Comparison of ENCODE assay signal across 22 cellular contexts in the genomic region with DNA sequence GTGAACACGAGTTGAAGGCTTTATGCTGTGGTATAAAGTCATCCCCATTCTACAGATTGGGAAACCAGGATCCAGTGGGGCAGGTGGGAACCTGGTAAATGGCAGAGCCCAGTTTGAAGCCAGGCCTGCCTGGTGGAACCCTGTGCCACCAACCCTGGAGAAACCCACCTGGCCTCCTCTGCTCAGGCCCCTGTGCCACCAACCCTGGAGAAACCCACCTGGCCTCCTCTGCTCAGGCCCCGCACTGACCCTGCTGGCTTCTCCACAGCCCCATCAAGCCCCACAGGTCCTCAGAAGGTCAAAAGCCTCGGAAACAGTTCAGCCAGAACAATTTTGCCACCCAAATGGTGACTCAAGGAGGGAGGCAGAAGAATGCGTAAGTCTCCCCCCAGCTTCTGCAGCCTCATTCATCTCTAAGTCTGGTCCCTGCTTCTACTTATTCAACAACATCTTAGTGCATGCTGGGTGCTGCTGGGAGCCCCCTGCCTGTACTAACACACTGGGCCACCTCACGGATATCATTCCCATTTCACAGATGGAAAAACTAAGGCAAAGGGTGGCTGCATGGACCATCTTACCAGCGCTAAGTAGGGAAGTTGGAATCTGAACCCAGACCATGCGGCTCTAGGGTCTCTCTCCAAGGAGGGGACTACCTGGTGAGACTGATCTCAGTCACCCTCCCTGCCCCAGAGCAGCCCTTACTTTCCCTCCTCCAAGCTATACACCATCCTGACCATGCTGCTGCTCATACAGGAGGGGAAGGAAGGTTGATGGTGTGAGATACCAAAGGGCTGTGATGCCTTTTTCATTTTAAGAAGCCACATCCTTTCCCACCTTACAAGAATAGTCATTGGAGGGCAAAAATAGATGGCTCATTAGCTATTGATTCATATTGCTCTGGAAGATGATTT.
DNase-seq lines count a peak whose midpoint lies in the region; ATAC-seq and TF ChIP-seq lines count a peak whose summit lies in the region.
"Had no signal": no experiment of that assay in that cellular context is flagged by ENCODE, and none has a peak within 500 bp of the region (broad histone marks: within the 10 kb centered on the region; RNA-seq: fewer than 3 reads in every experiment).

No MANE protein-coding gene starts in this region.

- H3K27me3 Mint-ChIP-seq in nephron progenitor cell (ENCODE audit: low read depth, poor library complexity) (peaks cover 10% of the 10 kb centered on the region), HFFc6 (ENCODE audit: insufficient read depth) (peaks cover 10% of the 10 kb centered on the region)

- H3K4me3 ChIP-seq in upper lobe of right lung: no peak overlapping the region
- no peak overlapping the region for H3K4me3 ChIP-seq in foreskin fibroblast (ENCODE audit: low read depth in 1 of 2, low read length in 2 of 2)
- H3K4me3 ChIP-seq: prostate gland, uterus had no signal

- no peak for TF ChIP-seq CTCF in nephron progenitor cell (IDR thresholded peaks at IDR 0.05)
- no peak for TF ChIP-seq CTCF in upper lobe of right lung (IDR thresholded peaks at IDR 0.05)
- no peak for TF ChIP-seq CTCF in HFFc6 (IDR thresholded peaks at IDR 0.05)
- TF ChIP-seq CTCF in foreskin fibroblast (IDR thresholded peaks at IDR 0.05; ENCODE audit: low read depth, low read length): no peak

- no peaks in the 10 kb centered on the region for H3K36me3 Mint-ChIP-seq in nephron progenitor cell (ENCODE audit: low read depth)
- no peaks in the 10 kb centered on the region for H3K36me3 Mint-ChIP-seq in HFFc6 (ENCODE audit: low read depth)
- H3K36me3 Mint-ChIP-seq: naive thymus-derived CD4-positive, alpha-beta T cell had no signal

- no peak for ATAC-seq in upper lobe of right lung
- ATAC-seq: left cardiac atrium; naive thymus-derived CD4-positive, alpha-beta T cell had no signal

- no peaks in the 10 kb centered on the region for H3K36me3 ChIP-seq in upper lobe of right lung
- H3K36me3 ChIP-seq: prostate gland, uterus had no signal

- H3K27ac Mint-ChIP-seq in nephron progenitor cell: peak overlapping the region; percentile 22
- no peak overlapping the region for H3K27ac Mint-ChIP-seq in HFFc6
- H3K27ac Mint-ChIP-seq: activated naive CD4-positive, alpha-beta T cell treated with anti-CD3 and anti-CD28 coated beads for 36 hours; naive thymus-derived CD4-positive, alpha-beta T cell had no signal

- no peak overlapping the region for H3K27ac ChIP-seq in upper lobe of right lung
- H3K27ac ChIP-seq: C4-2B, prostate gland, uterus had no signal

- peaks cover 8% of the 10 kb centered on the region for H3K4me1 ChIP-seq in upper lobe of right lung
- H3K4me1 ChIP-seq: uterus had no signal

- no peaks in the 10 kb centered on the region for H3K27me3 ChIP-seq in upper lobe of right lung
- H3K27me3 ChIP-seq: uterus had no signal

- intact Hi-C loops in upper lobe of right lung (cut with DNase I): no loop called here

- DNase-seq in activated effector memory CD4-positive, alpha-beta T cell treated with anti-CD3 and anti-CD28 coated beads, Interleukin-2, amount 50 U/mL, for 16 hours: peak; percentile 46
- DNase-seq in activated effector memory CD4-positive, alpha-beta T cell treated with Interleukin-2 at 50 U/mL for 16 hours: no peak
- peak; percentile 16 for DNase-seq in central memory CD4-positive, alpha-beta T cell
- no peak for DNase-seq in nephron progenitor cell
- peak; percentile 54 for DNase-seq in upper lobe of right lung
- DNase-seq in NCI-H1092 treated with DMSO at 0.1 percent for 48 hours (lab: John Stamatoyannopoulos, UW): no peak
- no peak for DNase-seq in HFFc6
- no peak for DNase-seq in foreskin fibroblast
- DNase-seq: activated CD4-positive, alpha-beta T cell treated with anti-CD3 and anti-CD28 coated beads for 1 hour; activated naive CD4-positive, alpha-beta T cell treated with anti-CD3 and anti-CD28 coated beads for 36 hours; left cardiac atrium; mesendoderm; naive thymus-derived CD4-positive, alpha-beta T cell; NCI-H1105 treated with DMSO at 0.1 percent for 48 hours; NCI-H2107; NCI-H510A; RPMI8226; stimulated activated CD4-positive, alpha-beta T cell treated with anti-CD3 and anti-CD28 coated beads, Interleukin-4, amount 100 ng/mL, for 1 hour; substantia nigra; uterus had no signal

- H3K4me3 Mint-ChIP-seq in nephron progenitor cell (no peak overlapping the region), HFFc6 (no peak overlapping the region)
- H3K4me3 Mint-ChIP-seq: activated naive CD4-positive, alpha-beta T cell treated with anti-CD3 and anti-CD28 coated beads for 36 hours; naive thymus-derived CD4-positive, alpha-beta T cell had no signal

- H3K9me3 Mint-ChIP-seq in nephron progenitor cell (no peaks in the 10 kb centered on the region), HFFc6 (no peaks in the 10 kb centered on the region)
- H3K9me3 Mint-ChIP-seq: activated naive CD4-positive, alpha-beta T cell treated with anti-CD3 and anti-CD28 coated beads for 36 hours; naive thymus-derived CD4-positive, alpha-beta T cell had no signal

- no peaks in the 10 kb centered on the region for H3K9me3 ChIP-seq in upper lobe of right lung
- H3K9me3 ChIP-seq: prostate gland, uterus had no signal

- H3K4me1 Mint-ChIP-seq in nephron progenitor cell: peaks cover 77% of the 10 kb centered on the region
- peaks cover 5% of the 10 kb centered on the region; the same call in 1 of the 2 replicates for H3K4me1 Mint-ChIP-seq in HFFc6 (ENCODE audit: low read depth)

Comparison
In these comparisons a context has a peak if more than half of its experiments do, and no peak if none do; other contexts are left out.
1. DNase-seq: peak in activated effector memory CD4-positive, alpha-beta T cell treated with anti-CD3 and anti-CD28 coated beads, Interleukin-2, amount 50 U/mL, for 16 hours (single experiment), central memory CD4-positive, alpha-beta T cell (single experiment) and upper lobe of right lung (single experiment); none in activated effector memory CD4-positive, alpha-beta T cell treated with Interleukin-2 at 50 U/mL for 16 hours (single experiment), nephron progenitor cell (single experiment), NCI-H1092 treated with DMSO at 0.1 percent for 48 hours (single experiment), HFFc6 (single experiment) and foreskin fibroblast (0 of 2).